ENCODE assay signal across 8 cellular contexts in genomic region chr12:102169922-102170698, GRCh38. TPM values are rescaled to one million over a fixed set of nuclear protein-coding genes. Genes with fewer than 3 reads are reported as not detected.
DNase-seq lines count a peak whose midpoint lies in the region; FAIRE-seq and TF ChIP-seq lines count a peak whose summit lies in the region.

No MANE protein-coding gene starts in this region.

- TF ChIP-seq CTCF in AG09309 (IDR thresholded peaks at IDR 0.05; ENCODE audit: control insufficient read depth, insufficient read depth, low read depth, low read length, missing control alignments), result peak; percentile 63
- peak; percentile 73 for TF ChIP-seq CTCF in cardiac fibroblast (IDR thresholded peaks at IDR 0.05; ENCODE audit: low read depth, low read length)

- peak; percentile 50 for FAIRE-seq in GM12892 (lab: Jason Lieb, UNC)

- H3K4me3 ChIP-seq in AG09309 (ENCODE audit: control insufficient read depth, low read depth, low read length) (no peak overlapping the region), cardiac fibroblast (replicated peaks in 1 of 2; ENCODE audit: low read depth in 2 of 2, low read length in 2 of 2) (no peak overlapping the region)

- TF ChIP-seq POLR2A in GM12892 (IDR thresholded peaks at IDR 0.05; ENCODE audit: low read depth, low read length), result no peak

- DNase-seq in AG09309 (ENCODE audit: low read depth), result no peak
- no peak for DNase-seq in GM12892 (ENCODE audit: insufficient read length)
- peak; percentile 11 for DNase-seq in NCI-H2029 treated with DMSO at 0.1 percent for 48 hours (lab: John Stamatoyannopoulos, UW)
- peak; percentile 56 to 58 for DNase-seq in cardiac fibroblast (ENCODE audit: low read depth in 2 of 2)
- DNase-seq in midbrain (lab: John Stamatoyannopoulos, UW), result peak; percentile 5
- DNase-seq in SHP77 (lab: John Stamatoyannopoulos, UW), result no peak
- DNase-seq in activated gamma-delta T cell (lab: John Stamatoyannopoulos, UW), result no peak
- no peak for DNase-seq in NK-92 (lab: John Stamatoyannopoulos, UW; ENCODE audit: unreplicated experiment)

RNA-seq across cellular contexts. Expression of gene PMCH, which starts 27.5 kb away (rescaled TPM):
- polyA plus RNA-seq in GM12892 (2012; ENCODE audit: missing spikeins), result 1.6 TPM

RNA-seq across cellular contexts. Expression of gene PARPBP, which starts 50.1 kb away (rescaled TPM):
- polyA plus RNA-seq in GM12892 (2012; ENCODE audit: missing spikeins), result 18.9 TPM

RNA-seq across cellular contexts. Expression of gene NUP37, which starts 50.2 kb away (rescaled TPM):
- 64.0 TPM for polyA plus RNA-seq in GM12892 (2012; ENCODE audit: missing spikeins)

Comparison
In these comparisons a context has a peak if more than half of its experiments do, and no peak if none do; other contexts are left out.
1. DNase-seq: peak in NCI-H2029 treated with DMSO at 0.1 percent for 48 hours (single experiment), cardiac fibroblast (2 of 2) and midbrain (single experiment); none in AG09309 (single experiment), GM12892 (single experiment), SHP77 (0 of 2), activated gamma-delta T cell (single experiment) and NK-92 (single experiment).